In the genomic region with DNA sequence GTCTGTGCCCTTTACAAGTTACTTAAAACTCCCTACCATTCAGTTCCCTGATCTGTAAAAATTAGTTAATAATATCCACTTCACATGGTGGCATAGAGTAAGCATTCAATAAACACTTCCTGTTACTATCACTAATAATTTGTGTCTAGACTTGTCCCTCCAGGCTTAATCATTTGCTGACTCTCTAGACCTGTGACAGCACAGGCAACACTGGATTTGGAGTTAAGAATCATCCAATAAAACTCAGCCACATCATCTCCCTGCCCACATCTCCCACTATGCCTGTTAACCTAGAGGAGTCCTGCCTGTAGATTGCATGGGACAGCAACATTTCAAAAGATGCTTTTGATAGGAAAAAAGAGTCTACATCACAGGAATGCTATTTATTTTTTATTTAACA, we compare ENCODE assay signal across 34 cellular contexts.
"Had no signal": no experiment of that assay in that cellular context is flagged by ENCODE, and none has a peak within 500 bp of the region (broad histone marks: within the 10 kb centered on the region; RNA-seq: fewer than 3 reads in every experiment).

No MANE protein-coding gene starts in this region.

- H3K9me3 Mint-ChIP-seq: activated B cell treated with CpG ODN at 0.5 μM for 24 hours; activated CD4-positive, alpha-beta memory T cell treated with anti-CD3 and anti-CD28 coated beads for 36 hours; activated CD4-positive, alpha-beta T cell treated with anti-CD3 and anti-CD28 coated beads, Interleukin-2, amount 10 ng/mL, durations not matched to agents 24 days and 14 days; activated CD8-positive, alpha-beta T cell treated with anti-CD3 and anti-CD28 coated beads for 36 hours; activated naive CD4-positive, alpha-beta T cell treated with anti-CD3 and anti-CD28 coated beads for 36 hours; activated naive CD8-positive, alpha-beta T cell treated with anti-CD3 and anti-CD28 coated beads for 36 hours; T-helper 1 cell treated with Interleukin-12 subunit alpha and Interleukin-12 subunit beta and Interleukin-4 antibody, amounts not matched to agents 30 μg/mL and 1 μg/mL, for 36 hours; T-helper 2 cell treated with Interferon-gamma antibody and Interleukin-4, amounts not matched to agents 5 μg/mL and 100 μg/mL, for 36 hours had no signal

- H3K36me3 ChIP-seq: adrenal gland, brain microvascular endothelial cell had no signal

- H3K4me3 Mint-ChIP-seq: activated B cell treated with CpG ODN at 0.5 μM for 24 hours; activated CD4-positive, alpha-beta memory T cell treated with anti-CD3 and anti-CD28 coated beads for 36 hours; activated CD4-positive, alpha-beta T cell treated with anti-CD3 and anti-CD28 coated beads, Interleukin-2, amount 10 ng/mL, durations not matched to agents 24 days and 14 days; activated CD8-positive, alpha-beta T cell treated with anti-CD3 and anti-CD28 coated beads for 36 hours; activated naive CD4-positive, alpha-beta T cell treated with anti-CD3 and anti-CD28 coated beads for 36 hours; activated naive CD8-positive, alpha-beta T cell treated with anti-CD3 and anti-CD28 coated beads for 36 hours; activated T-cell treated with anti-CD3 and anti-CD28 coated beads, Interleukin-2, amount 50 U/mL, for 4 hours; activated T-cell treated with anti-CD3 and anti-CD28 coated beads, Interleukin-2, amount 50 U/mL, for 72 hours; central memory CD8-positive, alpha-beta T cell; T-helper 1 cell treated with Interleukin-12 subunit alpha and Interleukin-12 subunit beta and Interleukin-4 antibody, amounts not matched to agents 30 μg/mL and 1 μg/mL, for 36 hours; T-helper 2 cell treated with Interferon-gamma antibody and Interleukin-4, amounts not matched to agents 5 μg/mL and 100 μg/mL, for 36 hours had no signal

- H3K4me1 ChIP-seq: adrenal gland, body of pancreas had no signal

- H3K27me3 ChIP-seq: adrenal gland, body of pancreas, brain microvascular endothelial cell had no signal

- H3K4me1 Mint-ChIP-seq: activated B cell treated with CpG ODN at 0.5 μM for 24 hours; activated CD4-positive, alpha-beta T cell treated with anti-CD3 and anti-CD28 coated beads, Interleukin-2, amount 10 ng/mL, durations not matched to agents 24 days and 14 days; activated naive CD8-positive, alpha-beta T cell treated with anti-CD3 and anti-CD28 coated beads for 36 hours; central memory CD8-positive, alpha-beta T cell had no signal

- H3K27ac ChIP-seq: adrenal gland, body of pancreas, brain microvascular endothelial cell, VCaP had no signal

- H3K36me3 Mint-ChIP-seq: activated CD4-positive, alpha-beta memory T cell treated with anti-CD3 and anti-CD28 coated beads for 36 hours; activated naive CD4-positive, alpha-beta T cell treated with anti-CD3 and anti-CD28 coated beads, Interleukin-2, amount 50 U/mL, for 72 hours; activated naive CD8-positive, alpha-beta T cell treated with anti-CD3 and anti-CD28 coated beads for 36 hours had no signal

- H3K27me3 Mint-ChIP-seq: activated B cell treated with CpG ODN at 0.5 μM for 24 hours; activated CD4-positive, alpha-beta memory T cell treated with anti-CD3 and anti-CD28 coated beads for 36 hours; activated CD4-positive, alpha-beta T cell treated with anti-CD3 and anti-CD28 coated beads, Interleukin-2, amount 10 ng/mL, durations not matched to agents 24 days and 14 days; activated CD8-positive, alpha-beta T cell treated with anti-CD3 and anti-CD28 coated beads for 36 hours; activated naive CD8-positive, alpha-beta T cell treated with anti-CD3 and anti-CD28 coated beads for 36 hours; central memory CD8-positive, alpha-beta T cell had no signal

- H3K9me3 ChIP-seq: adrenal gland, body of pancreas had no signal

- H3K27ac Mint-ChIP-seq: activated B cell treated with CpG ODN at 0.5 μM for 24 hours; activated CD4-positive, alpha-beta memory T cell treated with anti-CD3 and anti-CD28 coated beads for 36 hours; activated CD4-positive, alpha-beta T cell treated with anti-CD3 and anti-CD28 coated beads, Interleukin-2, amount 10 ng/mL, durations not matched to agents 24 days and 14 days; activated CD8-positive, alpha-beta T cell treated with anti-CD3 and anti-CD28 coated beads for 36 hours; activated naive CD4-positive, alpha-beta T cell treated with anti-CD3 and anti-CD28 coated beads for 36 hours; activated naive CD4-positive, alpha-beta T cell treated with anti-CD3 and anti-CD28 coated beads, Interleukin-2, amount 50 U/mL, for 72 hours; activated naive CD8-positive, alpha-beta T cell treated with anti-CD3 and anti-CD28 coated beads for 36 hours; activated T-cell treated with anti-CD3 and anti-CD28 coated beads, Interleukin-2, amount 50 U/mL, for 72 hours; T-helper 1 cell treated with Interleukin-12 subunit alpha and Interleukin-12 subunit beta and Interleukin-4 antibody, amounts not matched to agents 30 μg/mL and 1 μg/mL, for 36 hours; T-helper 2 cell treated with Interferon-gamma antibody and Interleukin-4, amounts not matched to agents 5 μg/mL and 100 μg/mL, for 36 hours had no signal

- H3K4me3 ChIP-seq: adrenal gland, body of pancreas had no signal

- DNase-seq: activated B cell treated with CpG ODN at 0.5 μM for 24 hours; activated CD4-positive, alpha-beta memory T cell treated with anti-CD3 and anti-CD28 coated beads for 36 hours; activated CD4-positive, alpha-beta T cell treated with anti-CD3 and anti-CD28 coated beads for 4 hours; activated CD4-positive, alpha-beta T cell treated with anti-CD3 and anti-CD28 coated beads, Interleukin-2, amount 10 ng/mL, durations not matched to agents 24 days and 14 days; activated CD4-positive, alpha-beta T cell treated with anti-CD3 and anti-CD28 coated beads, Interleukin-2, amount 50 U/mL, for 1 hour; activated CD4-positive, alpha-beta T cell treated with anti-CD3 and anti-CD28 coated beads, Interleukin-2, amount 50 U/mL, for 4 hours; activated CD4-positive, CD25-positive, alpha-beta regulatory T cell treated with anti-CD3 and anti-CD28 coated beads, Interleukin-2, amount 50 U/mL, for 72 hours; activated CD8-positive, alpha-beta memory T cell treated with anti-CD3 and anti-CD28 coated beads, Interleukin-2, amount 50 U/mL, for 4 hours; activated CD8-positive, alpha-beta T cell treated with anti-CD3 and anti-CD28 coated beads for 36 hours; activated effector memory CD4-positive, alpha-beta T cell treated with anti-CD3 and anti-CD28 coated beads, Interleukin-2, amount 50 U/mL, for 16 hours; activated gamma-delta T cell treated with Interleukin-2 at 50 U/mL for 16 hours; activated naive CD4-positive, alpha-beta T cell; activated naive CD4-positive, alpha-beta T cell treated with anti-CD3 and anti-CD28 coated beads for 36 hours; activated naive CD4-positive, alpha-beta T cell treated with anti-CD3 and anti-CD28 coated beads, Interleukin-2, amount 50 U/mL, for 16 hours; activated naive CD8-positive, alpha-beta T cell treated with anti-CD3 and anti-CD28 coated beads for 36 hours; activated T-cell treated with anti-CD3 and anti-CD28 coated beads for 4 hours; activated T-cell treated with anti-CD3 and anti-CD28 coated beads, Interleukin-2, amount 50 U/mL, for 1 hour; activated T-cell treated with anti-CD3 and anti-CD28 coated beads, Interleukin-2, amount 50 U/mL, for 4 hours; activated T-cell treated with anti-CD3 and anti-CD28 coated beads, Interleukin-2, amount 50 U/mL, for 72 hours; adrenal gland; amniotic stem cell; aorta; body of pancreas; brain microvascular endothelial cell; cerebellar nuclear complex; SW 1271; T-helper 1 cell; T-helper 2 cell; T-helper 9 cell had no signal

- ATAC-seq: activated CD8-positive, alpha-beta T cell treated with anti-CD3 and anti-CD28 coated beads for 36 hours; activated naive CD4-positive, alpha-beta T cell treated with anti-CD3 and anti-CD28 coated beads, Interleukin-2, amount 50 U/mL, for 72 hours; activated T-cell treated with anti-CD3 and anti-CD28 coated beads, Interleukin-2, amount 50 U/mL, for 4 hours; activated T-cell treated with anti-CD3 and anti-CD28 coated beads, Interleukin-2, amount 50 U/mL, for 72 hours; body of pancreas had no signal
